9 cellular contexts compared by ENCODE assay signal in genomic region chr1:54053745-54054437, GRCh38. TPM values are rescaled to one million over a fixed set of nuclear protein-coding genes. Genes with fewer than 3 reads are reported as not detected.
DNase-seq lines count a peak whose midpoint lies in the region; ATAC-seq and TF ChIP-seq lines count a peak whose summit lies in the region.
"Had no signal": no experiment of that assay in that cellular context is flagged by ENCODE, and none has a peak within 500 bp of the region (broad histone marks: within the 10 kb centered on the region; RNA-seq: fewer than 3 reads in every experiment).

No MANE protein-coding gene starts in this region.

- H3K4me1 ChIP-seq in colonic mucosa (peaks cover 14% of the 10 kb centered on the region), muscle layer of colon (ENCODE audit: insufficient read depth, low read length) (peaks cover 23% of the 10 kb centered on the region)

- intact Hi-C loops in colonic mucosa (cut with DNase I) = no loop called here
- intact Hi-C loops in activated CD4-positive, alpha-beta memory T cell treated with anti-CD3 and anti-CD28 coated beads for 36 hours (cut with micrococcal nuclease) = loop anchor here (1.0 to 5.0 kb wide), 11 partner anchors 108 to 1158 kb away; partner anchors contain the start of genes CYB5RL, LRRC42, MRPL37 and NDC1

- no peaks in the 10 kb centered on the region for H3K27me3 Mint-ChIP-seq in activated CD4-positive, alpha-beta memory T cell treated with anti-CD3 and anti-CD28 coated beads, Interleukin-2, amount 10 ng/mL, durations not matched to agents 7 days and 5 days
- H3K27me3 Mint-ChIP-seq in activated CD4-positive, alpha-beta memory T cell treated with anti-CD3 and anti-CD28 coated beads for 36 hours = no peaks in the 10 kb centered on the region

- no peak for TF ChIP-seq CTCF in colonic mucosa (IDR thresholded peaks at IDR 0.05)

- no peaks in the 10 kb centered on the region for H3K9me3 ChIP-seq in KOPT-K1 (ENCODE audit: insufficient read depth, low read length, poor library complexity, severe bottlenecking)
- no peaks in the 10 kb centered on the region for H3K9me3 ChIP-seq in colonic mucosa
- H3K9me3 ChIP-seq in muscle layer of colon (ENCODE audit: low read length) = no peaks in the 10 kb centered on the region

- ATAC-seq in HG02938 (IDR thresholded peaks at IDR 0.05; ENCODE audit: unreplicated experiment) = no peak
- no peak for ATAC-seq in GM21390 (IDR thresholded peaks at IDR 0.05; ENCODE audit: unreplicated experiment)

- no peak overlapping the region for H3K27ac Mint-ChIP-seq in activated CD4-positive, alpha-beta memory T cell treated with anti-CD3 and anti-CD28 coated beads, Interleukin-2, amount 10 ng/mL, durations not matched to agents 7 days and 5 days
- no peak overlapping the region for H3K27ac Mint-ChIP-seq in activated CD4-positive, alpha-beta memory T cell treated with anti-CD3 and anti-CD28 coated beads for 36 hours

- no peaks in the 10 kb centered on the region for H3K27me3 ChIP-seq in colonic mucosa
- no peaks in the 10 kb centered on the region for H3K27me3 ChIP-seq in muscle layer of colon (ENCODE audit: control insufficient read depth in 1 of 2, insufficient read depth in 2 of 2, low read length in 2 of 2)

- DNase-seq in Daoy (ENCODE audit: low read depth) (peak; percentile 19), colonic mucosa (no peak)
- no peak for DNase-seq in activated CD4-positive, alpha-beta memory T cell treated with anti-CD3 and anti-CD28 coated beads, Interleukin-2, amount 10 ng/mL, durations not matched to agents 7 days and 5 days
- DNase-seq in activated CD4-positive, alpha-beta memory T cell treated with anti-CD3 and anti-CD28 coated beads for 36 hours = no peak

- peaks cover 38% of the 10 kb centered on the region for H3K4me1 Mint-ChIP-seq in activated CD4-positive, alpha-beta memory T cell treated with anti-CD3 and anti-CD28 coated beads, Interleukin-2, amount 10 ng/mL, durations not matched to agents 7 days and 5 days
- peaks cover 30% of the 10 kb centered on the region for H3K4me1 Mint-ChIP-seq in activated CD4-positive, alpha-beta memory T cell treated with anti-CD3 and anti-CD28 coated beads for 36 hours (ENCODE audit: low read depth)

- H3K36me3 ChIP-seq in KOPT-K1 (ENCODE audit: insufficient read depth, low read length) (0 out of 2 replicates have a peak, but pooled peaks cover 6% of the 10 kb centered on the region), colonic mucosa (no peaks in the 10 kb centered on the region), muscle layer of colon (ENCODE audit: insufficient read depth, low read length) (no peaks in the 10 kb centered on the region)

- no peak overlapping the region for H3K4me3 Mint-ChIP-seq in activated CD4-positive, alpha-beta memory T cell treated with anti-CD3 and anti-CD28 coated beads, Interleukin-2, amount 10 ng/mL, durations not matched to agents 7 days and 5 days
- H3K4me3 Mint-ChIP-seq in activated CD4-positive, alpha-beta memory T cell treated with anti-CD3 and anti-CD28 coated beads for 36 hours = no peak overlapping the region

- H3K9ac ChIP-seq in colonic mucosa (ENCODE audit: low read depth in 2 of 2, low read length in 2 of 2) (peak overlapping the region; percentile 76 to 95), muscle layer of colon (ENCODE audit: low read length) (peak overlapping the region; percentile 86)

- CTCF ChIA-PET in activated CD4-positive, alpha-beta memory T cell treated with anti-CD3 and anti-CD28 coated beads, Interleukin-2, amount 10 ng/mL, durations not matched to agents 7 days and 5 days (lab: Charles Lee) = interaction anchor here (1.1 to 2.6 kb wide), 10 partner anchors 10 to 663 kb away, joined by 3 to 8 read pairs (median 4); partner anchors contain the start of genes CYB5RL and MRPL37
- CTCF ChIA-PET in activated CD4-positive, alpha-beta memory T cell treated with anti-CD3 and anti-CD28 coated beads for 36 hours (lab: Charles Lee) = interaction anchor here (0.6 to 3.3 kb wide), 6 partner anchors 11 to 944 kb away, joined by 3 to 12 read pairs (median 6); partner anchors contain the start of genes IFT25 and LRRC42

- H3K27ac ChIP-seq in KOPT-K1 (ENCODE audit: low read depth, low read length, poor library complexity, severe bottlenecking) = peak overlapping the region; percentile 84
- peak overlapping the region; percentile 96 for H3K27ac ChIP-seq in colonic mucosa
- peak overlapping the region; percentile 75 for H3K27ac ChIP-seq in muscle layer of colon (ENCODE audit: low read depth, low read length)

- POLR2A ChIA-PET in activated CD4-positive, alpha-beta memory T cell treated with anti-CD3 and anti-CD28 coated beads, Interleukin-2, amount 10 ng/mL, durations not matched to agents 7 days and 5 days (lab: Charles Lee) = interaction anchor here (0.8 to 5.1 kb wide), 14 partner anchors 9 to 831 kb away, joined by 3 to 51 read pairs (median 4); partner anchors contain the start of genes CYB5RL, IFT25, LRRC42 and MRPL37
- POLR2A ChIA-PET in activated CD4-positive, alpha-beta memory T cell treated with anti-CD3 and anti-CD28 coated beads for 36 hours (lab: Charles Lee) = interaction anchor here (1.1 to 1.9 kb wide), 5 partner anchors 8 to 662 kb away, joined by 3 to 8 read pairs (median 4); partner anchors contain the start of genes IFT25, NDC1 and TTC4

- H3K9me3 Mint-ChIP-seq in activated CD4-positive, alpha-beta memory T cell treated with anti-CD3 and anti-CD28 coated beads, Interleukin-2, amount 10 ng/mL, durations not matched to agents 7 days and 5 days = no peaks in the 10 kb centered on the region
- H3K9me3 Mint-ChIP-seq in activated CD4-positive, alpha-beta memory T cell treated with anti-CD3 and anti-CD28 coated beads for 36 hours = no peaks in the 10 kb centered on the region

- peaks cover 24% of the 10 kb centered on the region for H3K36me3 Mint-ChIP-seq in activated CD4-positive, alpha-beta memory T cell treated with anti-CD3 and anti-CD28 coated beads, Interleukin-2, amount 10 ng/mL, durations not matched to agents 7 days and 5 days (ENCODE audit: low read depth)
- peaks cover 15% of the 10 kb centered on the region for H3K36me3 Mint-ChIP-seq in activated CD4-positive, alpha-beta memory T cell treated with anti-CD3 and anti-CD28 coated beads for 36 hours

- H3K4me3 ChIP-seq in colonic mucosa (peak overlapping the region; percentile 71), muscle layer of colon (ENCODE audit: low read depth in 1 of 2, low read length in 2 of 2) (peak overlapping the region; percentile 82 to 96)

RNA-seq across cellular contexts. Expression of gene TCEANC2, which starts 0.5 kb away (rescaled TPM):
- 4.9 and 5.0 TPM in 2 replicates for total RNA-seq in Daoy (2014; rRNA removed; shearing (Covaris generic))
- total RNA-seq in colonic mucosa = 1 to 10 TPM; 4.4 to 5.9 TPM
- 10 to 100 TPM; 11.5 to 13.5 TPM for total RNA-seq in activated CD4-positive, alpha-beta memory T cell treated with anti-CD3 and anti-CD28 coated beads, Interleukin-2, amount 10 ng/mL, durations not matched to agents 7 days and 5 days
- total RNA-seq in activated CD4-positive, alpha-beta memory T cell treated with anti-CD3 and anti-CD28 coated beads for 36 hours = 10 to 100 TPM; 12.8 to 13.6 TPM

RNA-seq across cellular contexts. Expression of gene TMEM59, which starts 0.9 kb away (rescaled TPM):
- total RNA-seq in Daoy (2014; rRNA removed; shearing (Covaris generic)) = 177 and 229 TPM in 2 replicates
- total RNA-seq in colonic mucosa = 100 to 1,000 TPM; 470 to 887 TPM
- 100 to 1,000 TPM; 278 to 280 TPM for total RNA-seq in activated CD4-positive, alpha-beta memory T cell treated with anti-CD3 and anti-CD28 coated beads, Interleukin-2, amount 10 ng/mL, durations not matched to agents 7 days and 5 days
- 100 to 1,000 TPM; 142 to 149 TPM for total RNA-seq in activated CD4-positive, alpha-beta memory T cell treated with anti-CD3 and anti-CD28 coated beads for 36 hours

RNA-seq across cellular contexts. Expression of gene LDLRAD1, which starts 35.9 kb away (rescaled TPM):
- total RNA-seq in Daoy (2014; rRNA removed; shearing (Covaris generic)) = not detected in 2 replicates
- total RNA-seq in colonic mucosa = under 1 TPM in 1 of 2 donors, not detected in 1; 0.24 TPM
- not detected for total RNA-seq in activated CD4-positive, alpha-beta memory T cell treated with anti-CD3 and anti-CD28 coated beads, Interleukin-2, amount 10 ng/mL, durations not matched to agents 7 days and 5 days
- not detected for total RNA-seq in activated CD4-positive, alpha-beta memory T cell treated with anti-CD3 and anti-CD28 coated beads for 36 hours
- total RNA-seq: T-helper 2 cell treated with Interferon-gamma antibody and Interleukin-4, amounts not matched to agents 100 ng/mL and 5 ng/mL, for 36 hours had no signal
